Comparison of ENCODE assay signal across 24 cellular contexts in the genomic region with DNA sequence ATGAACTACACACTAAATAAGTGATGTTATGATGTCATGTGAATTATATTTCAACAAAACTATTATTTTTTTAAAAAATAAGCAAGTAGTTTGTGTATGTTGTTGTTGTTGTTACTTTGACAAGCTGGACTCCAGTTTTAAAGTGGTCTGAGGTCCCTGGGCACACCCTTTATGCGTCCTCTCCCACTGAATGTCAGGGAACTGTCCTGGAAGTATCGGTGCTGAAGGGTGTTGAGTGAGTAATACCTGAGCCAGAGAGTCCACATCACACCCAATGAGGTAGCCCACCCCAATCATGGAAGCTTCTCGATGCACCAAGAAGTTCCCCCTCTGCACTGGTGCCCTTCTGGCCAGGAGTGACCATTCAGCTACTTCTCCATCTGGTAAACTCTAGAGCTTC.
"Had no signal": no experiment of that assay in that cellular context is flagged by ENCODE, and none has a peak within 500 bp of the region (broad histone marks: within the 10 kb centered on the region; RNA-seq: fewer than 3 reads in every experiment).

No MANE protein-coding gene starts in this region.

- H3K4me1 ChIP-seq: foreskin keratinocyte, gastroesophageal sphincter, left lung, lower lobe of right lung had no signal

- H3K4me3 Mint-ChIP-seq: endodermal cell; immature natural killer cell; mesothelial cell of epicardium; naive thymus-derived CD4-positive, alpha-beta T cell had no signal

- H3K4me3 ChIP-seq: coronary artery, dorsolateral prefrontal cortex, esophagus muscularis mucosa, gastroesophageal sphincter, heart left ventricle, hepatocyte, left lung, lower lobe of right lung, mucosa of descending colon had no signal

- H3K27ac ChIP-seq: coronary artery, dorsolateral prefrontal cortex, esophagus muscularis mucosa, foreskin keratinocyte, gastroesophageal sphincter, heart left ventricle, hepatocyte, left lung, lower lobe of right lung had no signal

- H3K79me2 ChIP-seq: hepatocyte had no signal

- H3K27me3 ChIP-seq: foreskin keratinocyte, left lung had no signal

- H3K27ac Mint-ChIP-seq: endodermal cell; immature natural killer cell; mesothelial cell of epicardium; naive thymus-derived CD4-positive, alpha-beta T cell had no signal

- DNase-seq: dermis blood vessel endothelial cell; dorsolateral prefrontal cortex; effector CD4-positive, alpha-beta T cell; effector memory CD4-positive, alpha-beta T cell; endodermal cell; foreskin keratinocyte; heart left ventricle; hypothalamus; immature natural killer cell; islet precursor cell; kidney; kidney glomerular epithelial cell; left colon; left lung; left ventricle myocardium superior; lower lobe of right lung; mesenchymal stem cell; mucosa of descending colon; naive thymus-derived CD4-positive, alpha-beta T cell had no signal

- ATAC-seq: foreskin keratinocyte; gastroesophageal sphincter; heart left ventricle; left colon; left lung; left ventricle myocardium superior; lower lobe of right lung; mucosa of descending colon; naive thymus-derived CD4-positive, alpha-beta T cell had no signal

- H3K36me3 Mint-ChIP-seq: immature natural killer cell; mesothelial cell of epicardium; naive thymus-derived CD4-positive, alpha-beta T cell had no signal

- H3K4me2 ChIP-seq: hepatocyte had no signal

- H2AFZ ChIP-seq: hepatocyte had no signal

- H3K36me3 ChIP-seq: esophagus muscularis mucosa, gastroesophageal sphincter, heart left ventricle, left lung, lower lobe of right lung had no signal

- H3K4me1 Mint-ChIP-seq: immature natural killer cell, mesothelial cell of epicardium had no signal

- H3K9me3 ChIP-seq: esophagus muscularis mucosa, gastroesophageal sphincter, heart left ventricle, left lung, lower lobe of right lung, mucosa of descending colon had no signal

- H3K9me3 Mint-ChIP-seq: immature natural killer cell had no signal
